In the genomic region with DNA sequence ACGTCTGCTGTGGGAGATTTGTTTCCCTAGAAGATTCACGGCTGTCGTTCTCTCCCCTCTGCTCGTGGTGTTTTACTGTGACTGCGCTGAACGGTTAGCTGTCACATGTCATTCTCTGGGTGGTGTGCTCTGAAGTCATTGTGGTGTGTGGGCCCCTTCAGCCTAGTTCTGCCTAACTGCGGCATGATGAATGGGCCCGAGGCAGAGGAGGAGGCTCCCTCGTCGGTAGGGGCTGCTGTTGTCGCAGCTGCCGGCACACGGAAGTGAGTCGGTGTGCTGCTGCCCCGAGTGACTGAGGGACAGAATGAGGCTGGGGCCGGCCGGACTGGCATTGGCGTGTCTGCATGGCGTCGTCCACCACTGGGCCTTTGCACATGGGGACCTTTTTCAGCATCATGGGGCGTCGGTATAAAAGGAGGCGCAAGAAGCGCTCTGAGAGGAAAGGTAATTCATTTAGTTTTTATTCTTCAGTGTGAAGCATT, we compare ENCODE assay signal across 7 cellular contexts.
DNase-seq lines count a peak whose midpoint lies in the region; ATAC-seq lines count a peak whose summit lies in the region.

No MANE protein-coding gene starts in this region.

- peak overlapping the region; percentile 75 for H3K4me3 Mint-ChIP-seq in activated CD4-positive, alpha-beta T cell treated with anti-CD3 and anti-CD28 coated beads, Interleukin-2, amount 10 ng/mL, durations not matched to agents 24 days and 14 days
- H3K4me3 Mint-ChIP-seq in effector memory CD8-positive, alpha-beta T cell: peak overlapping the region; percentile 37 to 67

- H3K14ac ChIP-seq in neuronal stem cell (ENCODE audit: low read length): no peak overlapping the region

- no peak overlapping the region for H2BK15ac ChIP-seq in neuronal stem cell (ENCODE audit: low read length)

- no CpG with 5 or more reads among the region's 24 CpGs for WGBS in neuronal stem cell (ENCODE audit: extremely low coverage in 2 of 2, insufficient read length in 2 of 2, insufficient replicate concordance in 1 of 2), 2 donors
- 8% methylated on average over 24 of the region's 24 CpGs for WGBS in thymus

- no peak overlapping the region for H2AFZ ChIP-seq in neuronal stem cell (ENCODE audit: low read length)

- no peak overlapping the region for H2BK12ac ChIP-seq in neuronal stem cell (ENCODE audit: low read length)

- H2BK5ac ChIP-seq in neuronal stem cell (ENCODE audit: low read length): no peak overlapping the region

- H3K4me1 ChIP-seq in neuronal stem cell (ENCODE audit: control insufficient read depth in 2 of 2, insufficient read depth in 1 of 2, low read depth in 1 of 2, low read length in 2 of 2) (peaks cover 21 to 38% of the 10 kb centered on the region in 2 donors), thymus (ENCODE audit: control insufficient read depth, insufficient read depth, low read length) (peaks cover 6% of the 10 kb centered on the region)

- peaks cover 32% of the 10 kb centered on the region for H3K4me1 Mint-ChIP-seq in activated CD4-positive, alpha-beta T cell treated with anti-CD3 and anti-CD28 coated beads, Interleukin-2, amount 10 ng/mL, durations not matched to agents 24 days and 14 days
- H3K4me1 Mint-ChIP-seq in effector memory CD8-positive, alpha-beta T cell (ENCODE audit: low read depth in 2 of 2): peaks cover 14 to 34% of the 10 kb centered on the region in 2 donors

- H2BK120ac ChIP-seq in neuronal stem cell (ENCODE audit: low read depth, low read length): no peak overlapping the region

- no peak overlapping the region for H4K8ac ChIP-seq in neuronal stem cell (ENCODE audit: low read depth, low read length)

- no peaks in the 10 kb centered on the region for H3K36me3 ChIP-seq in neuronal stem cell (replicated peaks in 1 of 2; ENCODE audit: control insufficient read depth in 2 of 2, insufficient read depth in 2 of 2, low read length in 2 of 2)
- H3K36me3 ChIP-seq in thymus (ENCODE audit: control insufficient read depth, insufficient read depth): no peaks in the 10 kb centered on the region

- peaks cover 2% of the 10 kb centered on the region for H3K79me1 ChIP-seq in neuronal stem cell (ENCODE audit: low read depth, low read length)

- H3K27me3 ChIP-seq in neuronal stem cell (ENCODE audit: control insufficient read depth in 3 of 3, insufficient read depth in 3 of 3, low read depth in 1 of 3, low read length in 3 of 3): no peaks in the 10 kb centered on the region
- H3K27me3 ChIP-seq in thymus (ENCODE audit: control insufficient read depth, insufficient read depth): no peaks in the 10 kb centered on the region

- H3K9me3 ChIP-seq in neuronal stem cell (replicated peaks in 1 of 2; ENCODE audit: control insufficient read depth in 2 of 2, insufficient read depth in 1 of 2, low read depth in 1 of 2, low read length in 2 of 2) (no peaks in the 10 kb centered on the region), thymus (ENCODE audit: control insufficient read depth) (no peaks in the 10 kb centered on the region)

- DNase-seq in Kasumi-1 (lab: John Stamatoyannopoulos, UW) (peak; percentile 86 to 91), neuronal stem cell (ENCODE audit: low spot score) (no peak)
- DNase-seq in activated CD4-positive, alpha-beta T cell treated with anti-CD3 and anti-CD28 coated beads, Interleukin-2, amount 10 ng/mL, durations not matched to agents 24 days and 14 days: peak; percentile 91
- peak; percentile 40 to 58 (median 50) for DNase-seq in effector memory CD8-positive, alpha-beta T cell

- H3K4me3 ChIP-seq in neuronal stem cell (ENCODE audit: low read length in 2 of 2) (no peak overlapping the region), thymus (ENCODE audit: low read length) (peak overlapping the region; percentile 35)

- no peak overlapping the region for H3K4me2 ChIP-seq in neuronal stem cell (ENCODE audit: insufficient read depth, low read length, poor library complexity, severe bottlenecking)

- H3K18ac ChIP-seq in neuronal stem cell (ENCODE audit: low read length): no peak overlapping the region

- no peak overlapping the region for H3K27ac ChIP-seq in neuronal stem cell (replicated peaks; ENCODE audit: low read length)
- H3K27ac ChIP-seq in thymus (ENCODE audit: low read depth): peak overlapping the region; percentile 25

- H3K27ac Mint-ChIP-seq in activated CD4-positive, alpha-beta T cell treated with anti-CD3 and anti-CD28 coated beads, Interleukin-2, amount 10 ng/mL, durations not matched to agents 24 days and 14 days: peak overlapping the region; percentile 25
- peak overlapping the region in 1 of 2 donors; percentile 66 for H3K27ac Mint-ChIP-seq in effector memory CD8-positive, alpha-beta T cell

- no peak overlapping the region for H3K9ac ChIP-seq in neuronal stem cell (ENCODE audit: low read depth, low read length, poor library complexity)

- H3K4ac ChIP-seq in neuronal stem cell (ENCODE audit: low read length): no peak overlapping the region

- ATAC-seq in effector memory CD8-positive, alpha-beta T cell (replicated peaks): peak; percentile 94
- ATAC-seq in HG03159 (IDR thresholded peaks at IDR 0.05; ENCODE audit: unreplicated experiment) (no peak), HG02840 (IDR thresholded peaks at IDR 0.05; ENCODE audit: low FRiP score, unreplicated experiment) (no peak)

- H2AK5ac ChIP-seq in neuronal stem cell (ENCODE audit: low read depth, low read length): no peak overlapping the region

- H3K9me3 Mint-ChIP-seq in activated CD4-positive, alpha-beta T cell treated with anti-CD3 and anti-CD28 coated beads, Interleukin-2, amount 10 ng/mL, durations not matched to agents 24 days and 14 days: peaks cover 12% of the 10 kb centered on the region
- H3K9me3 Mint-ChIP-seq in effector memory CD8-positive, alpha-beta T cell: no peaks in the 10 kb centered on the region

- H3K36me3 Mint-ChIP-seq in activated CD4-positive, alpha-beta T cell treated with anti-CD3 and anti-CD28 coated beads, Interleukin-2, amount 10 ng/mL, durations not matched to agents 24 days and 14 days (ENCODE audit: low read depth): peaks cover 17% of the 10 kb centered on the region
- peaks cover 4% of the 10 kb centered on the region for H3K36me3 Mint-ChIP-seq in effector memory CD8-positive, alpha-beta T cell (ENCODE audit: insufficient read depth)

- H3K27me3 Mint-ChIP-seq in activated CD4-positive, alpha-beta T cell treated with anti-CD3 and anti-CD28 coated beads, Interleukin-2, amount 10 ng/mL, durations not matched to agents 24 days and 14 days: no peaks in the 10 kb centered on the region
- no peaks in the 10 kb centered on the region for H3K27me3 Mint-ChIP-seq in effector memory CD8-positive, alpha-beta T cell

- H3K23ac ChIP-seq in neuronal stem cell (ENCODE audit: low read depth, low read length, poor library complexity): peak overlapping the region; percentile 6

- intact Hi-C loops in activated CD4-positive, alpha-beta T cell treated with anti-CD3 and anti-CD28 coated beads, Interleukin-2, amount 10 ng/mL, durations not matched to agents 24 days and 14 days (cut with micrococcal nuclease): loop anchor here (1.0 to 5.0 kb wide), 3 partner anchors 76 to 665 kb away; no protein-coding TSS in a partner anchor

- H4K91ac ChIP-seq in neuronal stem cell (ENCODE audit: low read depth, low read length, poor library complexity): no peak overlapping the region
